26 cellular contexts compared by ENCODE assay signal in the genomic region with DNA sequence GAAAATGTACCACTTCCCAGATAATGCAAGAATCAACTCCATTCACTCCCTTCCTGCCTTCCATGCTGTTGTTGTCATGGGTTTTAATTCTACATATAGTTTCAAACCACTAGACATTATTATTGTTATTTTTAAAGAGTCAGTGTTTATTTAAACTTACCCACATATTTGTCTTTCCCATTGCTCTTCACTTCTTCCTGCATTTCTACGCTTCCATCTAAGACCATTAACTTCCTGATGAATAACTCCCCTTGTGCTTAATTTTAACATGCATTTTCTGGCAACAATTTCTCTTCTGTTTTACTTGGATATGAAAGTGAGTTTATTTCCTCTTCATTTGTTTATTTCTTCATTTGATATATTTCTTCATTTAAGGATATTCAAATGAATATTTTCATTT.
"Had no signal": no experiment of that assay in that cellular context is flagged by ENCODE, and none has a peak within 500 bp of the region (broad histone marks: within the 10 kb centered on the region; RNA-seq: fewer than 3 reads in every experiment).

No MANE protein-coding gene starts in this region.

- H3K36me3 ChIP-seq: Peyer's patch, SJSA1 had no signal

- H3K4me1 ChIP-seq: Peyer's patch, SJSA1 had no signal

- H3K27me3 ChIP-seq: Peyer's patch, SJSA1 had no signal

- H3K4me3 ChIP-seq: Peyer's patch, SJSA1 had no signal

- DNase-seq: activated CD4-positive, alpha-beta T cell treated with anti-CD3 and anti-CD28 coated beads for 48 hours; activated CD4-positive, alpha-beta T cell treated with anti-CD3 and anti-CD28 coated beads, Interleukin-2, amount 50 U/mL, for 4 hours; activated CD4-positive, CD25-positive, alpha-beta regulatory T cell treated with anti-CD3 and anti-CD28 coated beads, Interleukin-2, amount 50 U/mL, for 72 hours; activated CD8-positive, alpha-beta memory T cell treated with anti-CD3 and anti-CD28 coated beads, Interleukin-2, amount 50 U/mL, for 48 hours; activated CD8-positive, alpha-beta T cell treated with anti-CD3 and anti-CD28 coated beads, Interleukin-2, amount 10 ng/mL, durations not matched to agents 7 days and 5 days; activated effector memory CD4-positive, alpha-beta T cell treated with Interleukin-2 at 50 U/mL for 16 hours; activated naive CD4-positive, alpha-beta T cell; activated T-cell treated with anti-CD3 and anti-CD28 coated beads, Interleukin-2, amount 50 U/mL, for 24 hours; aorta; cerebellar nuclear complex; KG1; NCI-H1092; NCI-H1417; NCI-H1694; NCI-H2029; NCI-H2107; NCI-H2171 treated with DMSO at 0.1 percent for 48 hours; NCI-H226; NCI-H510A; NCI-H69; Peyer's patch; Right ventricle myocardium superior; T-helper 17 cell; T-helper 9 cell had no signal

- H3K27ac ChIP-seq: Peyer's patch, RWPE1, SJSA1 had no signal

- H3K9me3 ChIP-seq: Peyer's patch, SJSA1 had no signal
